Comparison of ENCODE assay signal across 14 cellular contexts in genomic region chr12:71009414-71010142, GRCh38.
DNase-seq lines count a peak whose midpoint lies in the region; ATAC-seq and TF ChIP-seq lines count a peak whose summit lies in the region.
"Had no signal": no experiment of that assay in that cellular context is flagged by ENCODE, and none has a peak within 500 bp of the region (broad histone marks: within the 10 kb centered on the region; RNA-seq: fewer than 3 reads in every experiment).

No MANE protein-coding gene starts in this region.

- DNase-seq in Jurkat, Clone E6-1 (ENCODE audit: low read depth, low spot score), result peak; percentile 21
- DNase-seq in endothelial cell (ENCODE audit: low spot score) (no peak), left ventricle myocardium inferior (no peak), hepatic stellate cell (ENCODE audit: low spot score) (no peak), NCI-H226 (no peak)
- DNase-seq in stimulated activated naive CD4-positive, alpha-beta T cell treated with Interleukin-2 at 50 U/mL for 16 hours (lab: John Stamatoyannopoulos, UW), result no peak
- DNase-seq: 8988T; Caco-2; CD4-positive, alpha-beta T cell; H9 had no signal

- no peak overlapping the region for H3K4me3 Mint-ChIP-seq in endothelial cell (ENCODE audit: unreplicated experiment)
- H3K4me3 Mint-ChIP-seq: CD4-positive, alpha-beta T cell; H9 had no signal

- H3K36me3 Mint-ChIP-seq in endothelial cell (ENCODE audit: low read depth, unreplicated experiment), result no peaks in the 10 kb centered on the region

- H3K9me3 Mint-ChIP-seq in endothelial cell (ENCODE audit: unreplicated experiment), result no peaks in the 10 kb centered on the region
- H3K9me3 Mint-ChIP-seq: CD4-positive, alpha-beta T cell; H9 had no signal

- H3K9me3 ChIP-seq in Loucy (ENCODE audit: insufficient read depth, low read depth, low read length), result no peaks in the 10 kb centered on the region
- no peaks in the 10 kb centered on the region for H3K9me3 ChIP-seq in left ventricle myocardium inferior (replicated peaks)
- H3K9me3 ChIP-seq: Caco-2 had no signal

- H3K27me3 ChIP-seq in Loucy (ENCODE audit: insufficient read depth, low read length, poor library complexity, severe bottlenecking) (no peaks in the 10 kb centered on the region), left ventricle myocardium inferior (ENCODE audit: low read depth) (no peaks in the 10 kb centered on the region)

- H3K79me2 ChIP-seq in Loucy (ENCODE audit: insufficient read depth, low read length), result no peaks in the 10 kb centered on the region

- 0 out of 2 replicates have a peak overlapping the region, but pooled peaks have one; percentile 9 for H2AFZ ChIP-seq in Loucy (ENCODE audit: low read length)

- no peak; the same call in 2 of the 3 replicates for ATAC-seq in SK-N-SH treated with all-trans-retinoic acid at 6 μM for 48 hours
- ATAC-seq: HepG2 had no signal

- H3F3A ChIP-seq in Loucy (ENCODE audit: low read depth), result peaks cover 8% of the 10 kb centered on the region

- H4K20me1 ChIP-seq in Loucy (ENCODE audit: insufficient read depth, low read length, poor library complexity, severe bottlenecking), result no peaks in the 10 kb centered on the region

- H3K27ac Mint-ChIP-seq in endothelial cell (ENCODE audit: unreplicated experiment), result peak overlapping the region; percentile 3
- H3K27ac Mint-ChIP-seq: CD4-positive, alpha-beta T cell; H9 had no signal

- H3K4me1 ChIP-seq in Loucy (ENCODE audit: insufficient read depth, low read length, poor library complexity, severe bottlenecking) (peaks cover 75% of the 10 kb centered on the region), left ventricle myocardium inferior (no peaks in the 10 kb centered on the region)
- H3K4me1 ChIP-seq: Caco-2 had no signal

- no peak for TF ChIP-seq CTCF in Loucy (conservative IDR thresholded peaks at IDR 0.05; ENCODE audit: low read length)
- no peak for TF ChIP-seq CTCF in endothelial cell (IDR thresholded peaks at IDR 0.05; ENCODE audit: unreplicated experiment)
- no peak for TF ChIP-seq CTCF in left ventricle myocardium inferior (IDR thresholded peaks at IDR 0.05; ENCODE audit: borderline replicate concordance)

- H3K4me2 ChIP-seq in Loucy (ENCODE audit: low read depth, low read length, poor library complexity, severe bottlenecking), result peak overlapping the region; percentile 63

- no peaks in the 10 kb centered on the region for H3K9me2 ChIP-seq in Loucy (replicated peaks; ENCODE audit: low read depth, low read length)

- H3K27ac ChIP-seq in left ventricle myocardium inferior (replicated peaks), result no peak overlapping the region
- H3K27ac ChIP-seq: C4-2B had no signal

- H3K27me3 Mint-ChIP-seq in endothelial cell (ENCODE audit: unreplicated experiment), result peaks cover 1% of the 10 kb centered on the region
- H3K27me3 Mint-ChIP-seq: CD4-positive, alpha-beta T cell had no signal

- no peaks in the 10 kb centered on the region for H3K36me3 ChIP-seq in Loucy (ENCODE audit: insufficient read depth, low read length)
- H3K36me3 ChIP-seq in left ventricle myocardium inferior, result no peaks in the 10 kb centered on the region

- no peak overlapping the region for H3K4me3 ChIP-seq in Jurkat, Clone E6-1 (ENCODE audit: low read length)
- no peak overlapping the region for H3K4me3 ChIP-seq in Loucy (ENCODE audit: low read length, poor library complexity, severe bottlenecking)
- no peak overlapping the region for H3K4me3 ChIP-seq in left ventricle myocardium inferior

- H3K4me1 Mint-ChIP-seq in endothelial cell (ENCODE audit: unreplicated experiment), result peaks cover 44% of the 10 kb centered on the region
- H3K4me1 Mint-ChIP-seq: H9 had no signal

- intact Hi-C loops in left ventricle myocardium inferior (cut with micrococcal nuclease), result no loop called here

- H3K9ac ChIP-seq in Loucy (ENCODE audit: low read depth, low read length, poor library complexity, severe bottlenecking), result peak overlapping the region; percentile 66

TF ChIP-seq in SK-N-SH treated with all-trans-retinoic acid at 6 μM for 48 hours, 23 proteins besides CTCF, POLR2A, EP300 and RAD21:
- TF ChIP-seq ZNF8 (CRISPR knock-in tag; IDR thresholded peaks at IDR 0.05) (no peak), TCF4 (CRISPR knock-in tag; IDR thresholded peaks at IDR 0.05; ENCODE audit: borderline replicate concordance) (peak; percentile 90), PPARA (CRISPR knock-in tag; IDR thresholded peaks at IDR 0.05; ENCODE audit: borderline replicate concordance) (no peak), CSRNP3 (CRISPR knock-in tag; IDR thresholded peaks at IDR 0.05) (no peak), ISL1 (CRISPR knock-in tag; IDR thresholded peaks at IDR 0.05) (peak; percentile 13; the same call in 1 of the 2 replicates), ZC3H10 (CRISPR knock-in tag; IDR thresholded peaks at IDR 0.05) (no peak), ZNF70 (CRISPR knock-in tag; IDR thresholded peaks at IDR 0.05) (no peak), ESRRG (CRISPR knock-in tag; IDR thresholded peaks at IDR 0.05) (no peak), ZNF565 (CRISPR knock-in tag; conservative IDR thresholded peaks at IDR 0.05; ENCODE audit: low read depth) (no peak), TSHZ2 (CRISPR knock-in tag; IDR thresholded peaks at IDR 0.05) (no peak; the same call in 1 of the 2 replicates), OSR1 (CRISPR knock-in tag; IDR thresholded peaks at IDR 0.05) (no peak), TOX (CRISPR knock-in tag; IDR thresholded peaks at IDR 0.05; ENCODE audit: borderline replicate concordance) (no peak), CSDC2 (CRISPR knock-in tag; IDR thresholded peaks at IDR 0.05) (no peak), CREB5 (CRISPR knock-in tag; IDR thresholded peaks at IDR 0.05; ENCODE audit: low read depth) (no peak), BACH2 (CRISPR knock-in tag; IDR thresholded peaks at IDR 0.05; ENCODE audit: borderline replicate concordance) (no peak), GLIS3 (CRISPR knock-in tag; IDR thresholded peaks at IDR 0.05) (no peak), RARB (CRISPR knock-in tag; IDR thresholded peaks at IDR 0.05) (no peak)
